In genomic region chr1:59674605-59675004, GRCh38 we compare ENCODE assay signal across 9 cellular contexts.
DNase-seq lines count a peak whose midpoint lies in the region; ATAC-seq and TF ChIP-seq lines count a peak whose summit lies in the region.
"Had no signal": no experiment of that assay in that cellular context is flagged by ENCODE, and none has a peak within 500 bp of the region (broad histone marks: within the 10 kb centered on the region; RNA-seq: fewer than 3 reads in every experiment).

No MANE protein-coding gene starts in this region.

- H3K36me3 Mint-ChIP-seq in natural killer cell treated with Interleukin-12 subunit alpha and Interleukin-12 subunit beta and Interleukin-15 and Interleukin-18, amount 100 ng/mL, for 72 hours = no peaks in the 10 kb centered on the region
- H3K36me3 Mint-ChIP-seq in natural killer cell = no peaks in the 10 kb centered on the region

- no peaks in the 10 kb centered on the region for H3K36me3 ChIP-seq in aorta (ENCODE audit: control insufficient read depth in 1 of 2, insufficient read depth in 2 of 2, low read length in 1 of 2)

- H3K9me3 ChIP-seq in aorta (ENCODE audit: control insufficient read depth, low read length) = no peaks in the 10 kb centered on the region

- peaks cover 23 to 24% of the 10 kb centered on the region in 2 donors for H3K4me1 Mint-ChIP-seq in natural killer cell treated with Interleukin-12 subunit alpha and Interleukin-12 subunit beta and Interleukin-15 and Interleukin-18, amount 100 ng/mL, for 72 hours (ENCODE audit: low read depth in 2 of 2)
- no peaks in the 10 kb centered on the region for H3K4me1 Mint-ChIP-seq in natural killer cell

- DNase-seq in natural killer cell treated with Interleukin-12 subunit alpha and Interleukin-12 subunit beta and Interleukin-15 and Interleukin-18, amount 100 ng/mL, for 72 hours (ENCODE audit: low spot score) = no peak
- DNase-seq in natural killer cell (no peak), choroid plexus epithelial cell (ENCODE audit: low read depth) (peak; percentile 66), lung microvascular endothelial cell (ENCODE audit: low read depth in 2 of 2) (peak; percentile 70 to 92), aorta (no peak), NCI-H187 treated with DMSO at 0.1 percent for 48 hours (lab: John Stamatoyannopoulos, UW) (no peak), hypothalamus (lab: John Stamatoyannopoulos, UW) (no peak)
- DNase-seq: stimulated activated naive CD4-positive, alpha-beta T cell had no signal

- TF ChIP-seq CTCF in natural killer cell (IDR thresholded peaks at IDR 0.05) = no peak
- no peak for TF ChIP-seq CTCF in choroid plexus epithelial cell (conservative IDR thresholded peaks at IDR 0.05; ENCODE audit: low read depth, low read length)

- H3K4me3 Mint-ChIP-seq in natural killer cell treated with Interleukin-12 subunit alpha and Interleukin-12 subunit beta and Interleukin-15 and Interleukin-18, amount 100 ng/mL, for 72 hours = peak overlapping the region; percentile 4
- H3K4me3 Mint-ChIP-seq in natural killer cell = no peak overlapping the region

- peaks cover 0 to 5% of the 10 kb centered on the region in 2 donors for H3K4me1 ChIP-seq in aorta (ENCODE audit: control insufficient read depth in 1 of 2, insufficient read depth in 2 of 2, low read length in 2 of 2)

- H3K4me3 ChIP-seq in choroid plexus epithelial cell (ENCODE audit: low read depth, low read length) (no peak overlapping the region), aorta (ENCODE audit: low read length in 2 of 2) (no peak overlapping the region)

- H3K9me3 Mint-ChIP-seq in natural killer cell treated with Interleukin-12 subunit alpha and Interleukin-12 subunit beta and Interleukin-15 and Interleukin-18, amount 100 ng/mL, for 72 hours = no peaks in the 10 kb centered on the region
- H3K9me3 Mint-ChIP-seq in natural killer cell = no peaks in the 10 kb centered on the region

- no peaks in the 10 kb centered on the region for H3K27me3 ChIP-seq in aorta (ENCODE audit: control insufficient read depth in 1 of 2, insufficient read depth in 2 of 2, low read length in 1 of 2)

- H3K27ac Mint-ChIP-seq in natural killer cell treated with Interleukin-12 subunit alpha and Interleukin-12 subunit beta and Interleukin-15 and Interleukin-18, amount 100 ng/mL, for 72 hours = peak overlapping the region in 1 of 2 donors; percentile 65
- H3K27ac Mint-ChIP-seq in natural killer cell = no peak overlapping the region

- intact Hi-C loops in natural killer cell (cut with micrococcal nuclease) (no loop called here), aorta (cut with DNase I) (no loop called here)

- no peak for ATAC-seq in natural killer cell treated with Interleukin-12 subunit alpha and Interleukin-12 subunit beta and Interleukin-15 and Interleukin-18, amount 100 ng/mL, for 72 hours
- no peak for ATAC-seq in natural killer cell
- peak; percentile 69 for ATAC-seq in aorta (ENCODE audit: low FRiP score)
- ATAC-seq in GM18511 (IDR thresholded peaks at IDR 0.05; ENCODE audit: unreplicated experiment) = no peak

- 71 to 75% methylated on average over 3 of the region's 3 CpGs for WGBS in aorta, 2 donors

- H3K27me3 Mint-ChIP-seq in natural killer cell treated with Interleukin-12 subunit alpha and Interleukin-12 subunit beta and Interleukin-15 and Interleukin-18, amount 100 ng/mL, for 72 hours = no peaks in the 10 kb centered on the region
- no peaks in the 10 kb centered on the region for H3K27me3 Mint-ChIP-seq in natural killer cell (ENCODE audit: low read depth in 2 of 2)

- H3K27ac ChIP-seq in aorta (ENCODE audit: low read depth in 1 of 2, low read length in 2 of 2) = no peak overlapping the region

Comparison
In these comparisons a context has a peak if more than half of its experiments do, and no peak if none do; other contexts are left out.
1. DNase-seq: peak in choroid plexus epithelial cell (single experiment) and lung microvascular endothelial cell (2 of 2); none in natural killer cell treated with Interleukin-12 subunit alpha and Interleukin-12 subunit beta and Interleukin-15 and Interleukin-18, amount 100 ng/mL, for 72 hours (single experiment), natural killer cell (single experiment), aorta (0 of 2), NCI-H187 treated with DMSO at 0.1 percent for 48 hours (single experiment) and hypothalamus (0 of 51).